ENCODE assay signal across 8 cellular contexts in genomic region chr4:149997881-149998421, GRCh38.
DNase-seq lines count a peak whose midpoint lies in the region; ATAC-seq and FAIRE-seq lines count a peak whose summit lies in the region.

No MANE protein-coding gene starts in this region.

- FAIRE-seq in islet of Langerhans (lab: Jason Lieb, UNC), result peak; percentile 90

- DNase-seq in COLO829 (ENCODE audit: low spot score) (peak; percentile 100), NCI-H526 treated with DMSO at 0.1 percent for 48 hours (lab: John Stamatoyannopoulos, UW) (peak; percentile 16), NOMO-1 (lab: John Stamatoyannopoulos, UW; ENCODE audit: unreplicated experiment in 2 of 2) (no peak), ecto neural progenitor cell (ENCODE audit: low spot score) (no peak), UCSD-AML1 (lab: John Stamatoyannopoulos, UW; ENCODE audit: unreplicated experiment) (no peak)
- no peak for DNase-seq in central memory CD4-positive, alpha-beta T cell

- ATAC-seq in GM21619 (IDR thresholded peaks at IDR 0.05; ENCODE audit: unreplicated experiment), result peak; percentile 61

Comparison
In these comparisons a context has a peak if more than half of its experiments do, and no peak if none do; other contexts are left out.
1. DNase-seq: peak in COLO829 (single experiment) and NCI-H526 treated with DMSO at 0.1 percent for 48 hours (single experiment); none in NOMO-1 (0 of 2), ecto neural progenitor cell (single experiment), central memory CD4-positive, alpha-beta T cell (single experiment) and UCSD-AML1 (single experiment).